ENCODE assay signal across 8 cellular contexts in genomic region chr16:3098459-3099394, GRCh38. TPM values are rescaled to one million over a fixed set of nuclear protein-coding genes. Genes with fewer than 3 reads are reported as not detected.
DNase-seq lines count a peak whose midpoint lies in the region; ATAC-seq, FAIRE-seq and TF ChIP-seq lines count a peak whose summit lies in the region.

ZSCAN10 (minus strand) TSS chr16:3099294; CDS start chr16:3092937, 6,357 bp downstream.

- BruUV-seq in endothelial cell of umbilical vein (replicated peaks; lab: Mats Ljungman, UMichigan) (no TSS peak), A673 (replicated peaks; lab: Mats Ljungman, UMichigan) (no TSS peak)

- peaks cover 47% of the 10 kb centered on the region for H3K4me1 ChIP-seq in CD8-positive, alpha-beta memory T cell (ENCODE audit: insufficient read depth, low read length)
- H3K4me1 ChIP-seq in NT2/D1 (ENCODE audit: insufficient read depth, insufficient read length) = peaks cover 18% of the 10 kb centered on the region
- H3K4me1 ChIP-seq in endothelial cell of umbilical vein (ENCODE audit: control insufficient read depth, extremely low read depth, insufficient read depth, low read length) = peaks cover 26% of the 10 kb centered on the region
- peaks cover 27 to 30% of the 10 kb centered on the region in 2 donors for H3K4me1 ChIP-seq in neuronal stem cell (ENCODE audit: control insufficient read depth in 2 of 2, insufficient read depth in 1 of 2, low read depth in 1 of 2, low read length in 2 of 2)
- peaks cover 14% of the 10 kb centered on the region for H3K4me1 ChIP-seq in A673 (ENCODE audit: insufficient read depth, low read length, poor library complexity, severe bottlenecking)

- H3K4ac ChIP-seq in neuronal stem cell (ENCODE audit: low read length) = no peak within 1 kb of the TSS

- H3K27ac ChIP-seq in CD8-positive, alpha-beta memory T cell (ENCODE audit: low read depth, low read length) = no peak within 1 kb of the TSS
- no peak within 1 kb of the TSS for H3K27ac ChIP-seq in endothelial cell of umbilical vein (ENCODE audit: insufficient read depth, low read depth, low read length)
- H3K27ac ChIP-seq in neuronal stem cell (replicated peaks; ENCODE audit: low read length) = no peak within 1 kb of the TSS
- H3K27ac ChIP-seq in A673 (ENCODE audit: low read depth, low read length, poor library complexity, severe bottlenecking) = no peak within 1 kb of the TSS

- TF ChIP-seq POLR2A in endothelial cell of umbilical vein (IDR thresholded peaks at IDR 0.05; ENCODE audit: low read depth, low read length) (no peak), GM12891 (IDR thresholded peaks at IDR 0.05; ENCODE audit: low read depth, low read length) (no peak)

- H3K79me2 ChIP-seq in endothelial cell of umbilical vein (ENCODE audit: control insufficient read depth, insufficient read depth, low read length) = no peaks in the 10 kb centered on the region

- FAIRE-seq in endothelial cell of umbilical vein (lab: Jason Lieb, UNC) (no peak), GM19239 (lab: Jason Lieb, UNC) (no peak), GM12891 (lab: Jason Lieb, UNC) (no peak)

- H3K4me3 Mint-ChIP-seq in CD8-positive, alpha-beta memory T cell = peak within 1 kb of the TSS; percentile 71 to 87 (median 84)

- H4K91ac ChIP-seq in neuronal stem cell (ENCODE audit: low read depth, low read length, poor library complexity) = no peak within 1 kb of the TSS

- H2BK12ac ChIP-seq in neuronal stem cell (ENCODE audit: low read length) = peak within 1 kb of the TSS; percentile 88

- peak within 1 kb of the TSS; percentile 77 for H3K23ac ChIP-seq in neuronal stem cell (ENCODE audit: low read depth, low read length, poor library complexity)

- dilution Hi-C loops in endothelial cell of umbilical vein (cut with MboI; ENCODE audit: extremely low pct_ligation_motif_present, low sequenced_read_pairs) = no loop called here

- no peaks in the 10 kb centered on the region for H4K20me1 ChIP-seq in endothelial cell of umbilical vein (replicated peaks; ENCODE audit: control insufficient read depth, extremely low read depth, insufficient read depth, low read length)

- H3K18ac ChIP-seq in neuronal stem cell (ENCODE audit: low read length) = peak within 1 kb of the TSS; percentile 92

- H3K36me3 Mint-ChIP-seq in CD8-positive, alpha-beta memory T cell = no peaks in the 10 kb centered on the region

- peak within 1 kb of the TSS; percentile 27 to 94 (median 90) for H3K27ac Mint-ChIP-seq in CD8-positive, alpha-beta memory T cell

- no peaks in the 10 kb centered on the region for H3K27me3 Mint-ChIP-seq in CD8-positive, alpha-beta memory T cell

- H3K4me1 Mint-ChIP-seq in CD8-positive, alpha-beta memory T cell = peaks cover 45 to 63% (median 45%) of the 10 kb centered on the region in 3 donors

- no peaks in the 10 kb centered on the region for H3K36me3 ChIP-seq in CD8-positive, alpha-beta memory T cell (ENCODE audit: insufficient read depth, low read length)
- peaks cover 2% of the 10 kb centered on the region for H3K36me3 ChIP-seq in NT2/D1 (ENCODE audit: insufficient read depth, insufficient read length, low read length)
- no peaks in the 10 kb centered on the region for H3K36me3 ChIP-seq in endothelial cell of umbilical vein (ENCODE audit: control insufficient read depth in 2 of 2, extremely low read depth in 1 of 2, insufficient read depth in 2 of 2, low read length in 2 of 2)
- no peaks in the 10 kb centered on the region for H3K36me3 ChIP-seq in neuronal stem cell (replicated peaks in 1 of 2; ENCODE audit: control insufficient read depth in 2 of 2, insufficient read depth in 2 of 2, low read length in 2 of 2)
- no peaks in the 10 kb centered on the region for H3K36me3 ChIP-seq in A673 (ENCODE audit: insufficient read depth, low read length, poor library complexity, severe bottlenecking)

- CTCF ChIA-PET in CD8-positive, alpha-beta memory T cell (lab: Charles Lee) = interaction anchor here (0.7 to 20.2 kb wide), 13 partner anchors 10 to 76 kb away, joined by 3 to 278 read pairs (median 4); partner anchors contain the start of genes IL32 and ZNF213
- CTCF ChIA-PET in endothelial cell of umbilical vein (lab: Charles Lee) (interaction anchor here (0.6 to 4.8 kb wide), 10 partner anchors 10 to 416 kb away, joined by 3 to 49 read pairs (median 3); partner anchors contain the start of gene KCTD5), A673 (lab: Charles Lee) (interaction anchor here (0.9 to 1.3 kb wide), 2 partner anchors 18 to 66 kb away, joined by 3 to 9 read pairs; no protein-coding TSS in a partner anchor)

- no peaks in the 10 kb centered on the region for H3K9me1 ChIP-seq in endothelial cell of umbilical vein (replicated peaks; ENCODE audit: control insufficient read depth, extremely low read depth, insufficient read depth, low read length)

- H3K14ac ChIP-seq in neuronal stem cell (ENCODE audit: low read length) = peak within 1 kb of the TSS; percentile 47

- POLR2A ChIA-PET in CD8-positive, alpha-beta memory T cell (lab: Charles Lee) = interaction anchor here (1.0 to 3.9 kb wide), 5 partner anchors 23 to 56 kb away, joined by 3 to 27 read pairs (median 5); partner anchors contain the start of genes IL32 and ZNF213
- POLR2A ChIA-PET in endothelial cell of umbilical vein (lab: Charles Lee) = interaction anchor here (0.7 kb wide), 1 partner anchor 16 kb away, joined by 6 read pairs; no protein-coding TSS in a partner anchor
- POLR2A ChIA-PET in A673 (lab: Charles Lee; ENCODE audit: low non-redundant PET) = no interaction called here

- H3K9me3 ChIP-seq in CD8-positive, alpha-beta memory T cell (ENCODE audit: low read length) = no peaks in the 10 kb centered on the region
- H3K9me3 ChIP-seq in NT2/D1 (ENCODE audit: insufficient read depth, low read length) (no peaks in the 10 kb centered on the region), endothelial cell of umbilical vein (replicated peaks; ENCODE audit: control insufficient read depth, insufficient read depth, low read length) (no peaks in the 10 kb centered on the region), neuronal stem cell (replicated peaks in 1 of 2; ENCODE audit: control insufficient read depth in 2 of 2, insufficient read depth in 1 of 2, low read depth in 1 of 2, low read length in 2 of 2) (peaks cover 0 to 2% of the 10 kb centered on the region in 2 donors), A673 (ENCODE audit: low read depth, low read length, poor library complexity, severe bottlenecking) (no peaks in the 10 kb centered on the region)

- intact Hi-C loops in endothelial cell of umbilical vein (cut with micrococcal nuclease) = no loop called here
- intact Hi-C loops in A673 (cut with micrococcal nuclease; ENCODE audit: unreplicated experiment) = no loop called here

- H3K27me3 ChIP-seq in CD8-positive, alpha-beta memory T cell (ENCODE audit: insufficient read depth, low read length, poor library complexity, severe bottlenecking) = no peaks in the 10 kb centered on the region
- H3K27me3 ChIP-seq in NT2/D1 (ENCODE audit: insufficient read depth, insufficient read length) (no peaks in the 10 kb centered on the region), endothelial cell of umbilical vein (ENCODE audit: control insufficient read depth in 2 of 2, insufficient read depth in 2 of 2, low read length in 2 of 2) (peaks cover 0 to 2% of the 10 kb centered on the region in 2 experiments), neuronal stem cell (ENCODE audit: control insufficient read depth in 3 of 3, insufficient read depth in 3 of 3, low read depth in 1 of 3, low read length in 3 of 3) (peaks cover 0 to 24% (median 6%) of the 10 kb centered on the region in 3 experiments), A673 (replicated peaks; ENCODE audit: insufficient read depth, low read depth, low read length, poor library complexity) (no peaks in the 10 kb centered on the region)

- WGBS in neuronal stem cell (ENCODE audit: extremely low coverage in 2 of 2, insufficient read length in 2 of 2, insufficient replicate concordance in 1 of 2), 2 donors = no CpG with 5 or more reads among the region's 21 CpGs

- DNase-seq in CD8-positive, alpha-beta memory T cell = no peak
- DNase-seq in NT2/D1 (ENCODE audit: low read depth, low spot score) (peak; percentile 86), endothelial cell of umbilical vein (ENCODE audit: low read depth, low spot score) (no peak), neuronal stem cell (ENCODE audit: low spot score) (no peak), GM19239 (ENCODE audit: insufficient read length, low spot score) (no peak), A673 (ENCODE audit: low spot score) (no peak), GM12891 (ENCODE audit: insufficient read length, low spot score) (no peak)

- no peaks in the 10 kb centered on the region for H3K79me1 ChIP-seq in neuronal stem cell (ENCODE audit: low read depth, low read length)

- H2BK15ac ChIP-seq in neuronal stem cell (ENCODE audit: low read length) = peak within 1 kb of the TSS; percentile 98

- peak within 1 kb of the TSS; percentile 1 for H3K4me2 ChIP-seq in endothelial cell of umbilical vein (ENCODE audit: insufficient read depth, low read length)
- H3K4me2 ChIP-seq in neuronal stem cell (ENCODE audit: insufficient read depth, low read length, poor library complexity, severe bottlenecking) = peak within 1 kb of the TSS; percentile 61

- peak within 1 kb of the TSS; percentile 4 for H2BK5ac ChIP-seq in neuronal stem cell (ENCODE audit: low read length)

- H2BK120ac ChIP-seq in neuronal stem cell (ENCODE audit: low read depth, low read length) = peak within 1 kb of the TSS; percentile 95

- no peak for TF ChIP-seq CTCF in endothelial cell of umbilical vein (IDR thresholded peaks at IDR 0.05; ENCODE audit: extremely low read depth in 1 of 2, insufficient read depth in 1 of 2, low read depth in 1 of 2, low read length in 2 of 2)
- no peak for TF ChIP-seq CTCF in A673 (conservative IDR thresholded peaks at IDR 0.05; ENCODE audit: low read depth, low read length)

- H2AFZ ChIP-seq in endothelial cell of umbilical vein (ENCODE audit: low read depth, low read length) = peak within 1 kb of the TSS; percentile 45
- peak within 1 kb of the TSS; percentile 75 for H2AFZ ChIP-seq in neuronal stem cell (ENCODE audit: low read length)

- peak within 1 kb of the TSS; percentile 32 for H3K4me3 ChIP-seq in CD8-positive, alpha-beta memory T cell (ENCODE audit: low read length)
- peak within 1 kb of the TSS; percentile 97 for H3K4me3 ChIP-seq in NT2/D1 (ENCODE audit: insufficient read length, low read depth)
- H3K4me3 ChIP-seq in endothelial cell of umbilical vein (replicated peaks in 1 of 3; ENCODE audit: insufficient read depth in 1 of 3, low read depth in 1 of 3, low read length in 3 of 3) = no peak within 1 kb of the TSS
- H3K4me3 ChIP-seq in neuronal stem cell (ENCODE audit: low read length in 2 of 2) = peak within 1 kb of the TSS in 1 of 2 donors; percentile 70
- no peak within 1 kb of the TSS for H3K4me3 ChIP-seq in A673 (ENCODE audit: low read depth, low read length, poor library complexity, severe bottlenecking)

- H2AK5ac ChIP-seq in neuronal stem cell (ENCODE audit: low read depth, low read length) = peak within 1 kb of the TSS; percentile 59

- peak within 1 kb of the TSS; percentile 68 for H4K8ac ChIP-seq in neuronal stem cell (ENCODE audit: low read depth, low read length)

- no peaks in the 10 kb centered on the region for H3K9me3 Mint-ChIP-seq in CD8-positive, alpha-beta memory T cell

- no peak for ATAC-seq in activated CD4-positive, CD25-positive, alpha-beta regulatory T cell treated with anti-CD3 and anti-CD28 coated beads, Interleukin-2, amount 50 U/mL, for 24 hours

- peak within 1 kb of the TSS; percentile 99 for H3K9ac ChIP-seq in NT2/D1 (ENCODE audit: insufficient read length, low read depth)
- no peak within 1 kb of the TSS for H3K9ac ChIP-seq in endothelial cell of umbilical vein (replicated peaks; ENCODE audit: extremely low read depth, insufficient read depth, low read length)
- H3K9ac ChIP-seq in neuronal stem cell (ENCODE audit: low read depth, low read length, poor library complexity) = peak within 1 kb of the TSS; percentile 56

RNA-seq across cellular contexts. Expression of gene ZSCAN10, which starts in this region (rescaled TPM):
- total RNA-seq in CD8-positive, alpha-beta memory T cell = under 1 TPM in 1 of 2 experiments, not detected in 1; 0.15 TPM
- polyA plus RNA-seq in CD8-positive, alpha-beta memory T cell = not detected
- not detected in 2 replicates for total RNA-seq in endothelial cell of umbilical vein
- 0.08 TPM in 1 of 2 replicates, not detected in the other for polyA plus RNA-seq in endothelial cell of umbilical vein
- polyA plus RNA-seq in endothelial cell of umbilical vein (2011; cell fraction: cytosol; rRNA removed) = not detected in 2 replicates
- polyA plus RNA-seq in endothelial cell of umbilical vein (2011; cell fraction: nucleus; rRNA removed) = not detected in 2 replicates
- not detected in 2 replicates for polyA plus RNA-seq in endothelial cell of umbilical vein (2012)
- not detected in 2 replicates for polyA minus RNA-seq in endothelial cell of umbilical vein
- not detected for polyA minus RNA-seq in endothelial cell of umbilical vein (2011; cell fraction: cytosol; rRNA and poly(A)+ RNA removed)
- polyA minus RNA-seq in endothelial cell of umbilical vein (2011; cell fraction: nucleus; rRNA and poly(A)+ RNA removed) = not detected in 2 replicates
- 1.1 TPM for polyA plus RNA-seq in neuronal stem cell (2013, experiment 1 of 2)
- 1.1 TPM for polyA plus RNA-seq in neuronal stem cell (2013, experiment 2 of 2)
- not detected in 2 replicates for total RNA-seq in A673 (2021)
- 0.06 TPM for polyA plus RNA-seq in GM12891 (2012; ENCODE audit: low read depth, missing spikeins)

Comparison
In these comparisons a context has a peak if more than half of its experiments do, and no peak if none do; other contexts are left out.
1. H3K4me3 ChIP-seq: peak in CD8-positive, alpha-beta memory T cell (single experiment) and NT2/D1 (single experiment); none in endothelial cell of umbilical vein (0 of 3) and A673 (single experiment).